ENCODE assay signal across 20 cellular contexts in genomic region chr7:12233175-12233574, GRCh38. TPM values are rescaled to one million over a fixed set of nuclear protein-coding genes. Genes with fewer than 3 reads are reported as not detected.
A peak's percentile ranks its signal among the peaks of the same experiment; 100 is the strongest.
DNase-seq lines count a peak whose midpoint lies in the region; ATAC-seq lines count a peak whose summit lies in the region.
"Had no signal": no experiment of that assay in that cellular context is flagged by ENCODE, and none has a peak within 500 bp of the region (broad histone marks: within the 10 kb centered on the region; RNA-seq: fewer than 3 reads in every experiment).

No MANE protein-coding gene starts in this region.

- DNase-seq in SKM-1 (lab: John Stamatoyannopoulos, UW; ENCODE audit: unreplicated experiment) (no peak), D341Med (ENCODE audit: low spot score) (no peak)
- DNase-seq in stimulated activated CD4-positive, alpha-beta T cell treated with anti-CD3 and anti-CD28 coated beads, Interleukin-4, amount 100 ng/mL, for 4 hours, result no peak
- DNase-seq: activated CD4-positive, alpha-beta T cell treated with anti-CD3 and anti-CD28 coated beads, Interleukin-2, amount 50 U/mL, for 4 hours; activated T-cell treated with anti-CD3 and anti-CD28 coated beads for 4 hours; amygdala; COR-L47; dorsolateral prefrontal cortex; foreskin fibroblast; HCEC 1CT; NCI-H1417; NCI-H524 treated with DMSO at 0.1 percent for 48 hours; stimulated activated naive CD4-positive, alpha-beta T cell had no signal

- peak; percentile 71 for ATAC-seq in GM19023 (IDR thresholded peaks at IDR 0.05; ENCODE audit: unreplicated experiment)
- peak; percentile 70 for ATAC-seq in GM21529 (IDR thresholded peaks at IDR 0.05; ENCODE audit: unreplicated experiment)
- peak; percentile 69 for ATAC-seq in HG02943 (IDR thresholded peaks at IDR 0.05; ENCODE audit: low read depth, unreplicated experiment)
- no peak for ATAC-seq in esophagus mucosa
- ATAC-seq: natural killer cell treated with Interleukin-12 subunit alpha and Interleukin-12 subunit beta and Interleukin-15 and Interleukin-18, amount 100 ng/mL, for 72 hours; Right ventricle myocardium inferior; sciatic nerve had no signal

RNA-seq across cellular contexts. Expression of gene TMEM106B, which starts 22.1 kb away (rescaled TPM):
- 19.9 TPM for total RNA-seq in esophagus mucosa
